In the genomic region with DNA sequence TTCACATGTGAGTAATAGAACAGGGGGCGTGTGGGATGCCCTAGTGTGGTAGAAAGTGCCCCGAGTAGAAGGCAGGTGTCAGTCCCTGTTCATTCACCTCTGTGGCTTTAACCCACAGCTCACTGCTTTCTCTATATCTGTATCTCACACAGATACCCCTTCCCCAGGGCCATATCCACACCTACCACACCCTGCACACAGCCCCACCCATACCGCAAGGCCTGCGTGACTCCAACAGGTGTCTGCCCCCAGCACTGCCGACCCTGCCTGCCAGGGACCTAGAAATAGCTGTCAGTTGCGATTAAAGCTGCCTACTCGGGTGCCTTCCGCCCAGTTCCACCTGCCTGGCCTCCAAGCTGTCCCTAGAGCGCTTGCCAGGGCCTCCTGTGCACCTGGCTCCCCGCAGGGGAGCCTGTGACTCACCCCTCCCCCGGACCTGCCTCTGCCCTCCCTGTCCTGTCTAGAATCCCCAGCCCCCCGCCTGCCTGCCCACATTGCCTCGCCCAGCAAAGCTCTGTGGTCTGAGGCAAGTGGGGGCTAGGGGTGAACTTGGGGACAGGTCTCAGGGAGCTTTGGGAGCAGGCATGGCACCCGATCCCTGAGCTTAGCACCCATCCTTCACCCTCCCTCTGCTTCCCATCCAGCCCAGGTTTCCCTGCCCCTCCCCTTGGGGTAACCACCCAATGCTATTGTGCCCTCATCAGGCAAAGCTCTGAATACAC, we compare ENCODE assay signal across 8 cellular contexts. TPM values are rescaled to one million over a fixed set of nuclear protein-coding genes. Genes with fewer than 3 reads are reported as not detected.
DNase-seq lines count a peak whose midpoint lies in the region; ATAC-seq and TF ChIP-seq lines count a peak whose summit lies in the region.

No MANE protein-coding gene starts in this region.

- DNase-seq in DMS53 (lab: John Stamatoyannopoulos, UW): peak; percentile 97
- peak; percentile 76 to 97 (median 97) for DNase-seq in NCI-H1417 (lab: John Stamatoyannopoulos, UW)
- peak; percentile 48 for DNase-seq in activated CD4-positive, alpha-beta memory T cell treated with anti-CD3 and anti-CD28 coated beads for 36 hours
- peak in 2 of 3 donors; percentile 55 to 66 for DNase-seq in mucosa of descending colon
- no peak for DNase-seq in GDM1 (lab: John Stamatoyannopoulos, UW)
- DNase-seq in DMS 273 (lab: John Stamatoyannopoulos, UW; ENCODE audit: unreplicated experiment): no peak
- no peak for DNase-seq in mucosa of gallbladder (ENCODE audit: low spot score)
- DNase-seq in pons (ENCODE audit: low spot score): no peak

- peak overlapping the region; percentile 40 for H3K27ac Mint-ChIP-seq in activated CD4-positive, alpha-beta memory T cell treated with anti-CD3 and anti-CD28 coated beads for 36 hours

- peaks cover 27% of the 10 kb centered on the region for H3K36me3 Mint-ChIP-seq in activated CD4-positive, alpha-beta memory T cell treated with anti-CD3 and anti-CD28 coated beads for 36 hours

- H3K4me3 Mint-ChIP-seq in activated CD4-positive, alpha-beta memory T cell treated with anti-CD3 and anti-CD28 coated beads for 36 hours: no peak overlapping the region

- TF ChIP-seq CTCF in mucosa of descending colon (IDR thresholded peaks at IDR 0.05): no peak

- H3K9me3 Mint-ChIP-seq in activated CD4-positive, alpha-beta memory T cell treated with anti-CD3 and anti-CD28 coated beads for 36 hours: no peaks in the 10 kb centered on the region

- peak; percentile 48 for ATAC-seq in mucosa of descending colon

- no peaks in the 10 kb centered on the region for H3K36me3 ChIP-seq in mucosa of descending colon (ENCODE audit: low read depth)

- CTCF ChIA-PET in activated CD4-positive, alpha-beta memory T cell treated with anti-CD3 and anti-CD28 coated beads for 36 hours (lab: Charles Lee): interaction anchor here (0.6 to 29.0 kb wide), 10 partner anchors 7 to 157 kb away, joined by 3 to 1211 read pairs (median 4); a partner anchor contains a TSS

- peaks cover 27% of the 10 kb centered on the region for H3K4me1 Mint-ChIP-seq in activated CD4-positive, alpha-beta memory T cell treated with anti-CD3 and anti-CD28 coated beads for 36 hours (ENCODE audit: low read depth)

- POLR2A ChIA-PET in activated CD4-positive, alpha-beta memory T cell treated with anti-CD3 and anti-CD28 coated beads for 36 hours (lab: Charles Lee): interaction anchor here (2.1 to 4.3 kb wide), 2 partner anchors 38 to 46 kb away, joined by 10 to 26 read pairs; a partner anchor contains a TSS

- H3K4me3 ChIP-seq in mucosa of descending colon: no peak overlapping the region

- no peaks in the 10 kb centered on the region for H3K27me3 Mint-ChIP-seq in activated CD4-positive, alpha-beta memory T cell treated with anti-CD3 and anti-CD28 coated beads for 36 hours

- H3K9me3 ChIP-seq in mucosa of descending colon: no peaks in the 10 kb centered on the region

- H3K4me1 ChIP-seq in mucosa of descending colon (ENCODE audit: low read depth): peaks cover 8% of the 10 kb centered on the region

- intact Hi-C loops in activated CD4-positive, alpha-beta memory T cell treated with anti-CD3 and anti-CD28 coated beads for 36 hours (cut with micrococcal nuclease): no loop called here
- intact Hi-C loops in mucosa of descending colon (cut with DNase I, micrococcal nuclease): loop anchor here in 1 of 2 donors (5.0 kb wide), 1 partner anchor 45 kb away; no protein-coding TSS in a partner anchor

RNA-seq across cellular contexts. Expression of a gene that starts 38.3 kb away (rescaled TPM):
- 1 to 10 TPM in 1 of 2 experiments, under 1 TPM in 1; 0.90 to 1.3 TPM for total RNA-seq in activated CD4-positive, alpha-beta memory T cell treated with anti-CD3 and anti-CD28 coated beads for 36 hours
- total RNA-seq in mucosa of descending colon: 100 to 1,000 TPM; 172 to 414 (median 201) TPM
- total RNA-seq in mucosa of gallbladder: 59.7 TPM

RNA-seq across cellular contexts. Expression of a gene that starts 52.6 kb away (rescaled TPM):
- 100 to 1,000 TPM; 110 to 111 TPM for total RNA-seq in activated CD4-positive, alpha-beta memory T cell treated with anti-CD3 and anti-CD28 coated beads for 36 hours
- total RNA-seq in mucosa of descending colon (100 to 1,000 TPM in 2 of 3 donors, 10 to 100 TPM in 1; 95.6 to 137 (median 109) TPM), mucosa of gallbladder (204 TPM)

Comparison
In these comparisons a context has a peak if more than half of its experiments do, and no peak if none do; other contexts are left out.
1. DNase-seq: peak in DMS53 (single experiment), NCI-H1417 (3 of 3), activated CD4-positive, alpha-beta memory T cell treated with anti-CD3 and anti-CD28 coated beads for 36 hours (single experiment) and mucosa of descending colon (2 of 3); none in GDM1 (single experiment), DMS 273 (single experiment), mucosa of gallbladder (single experiment) and pons (single experiment).
2. RNA of a gene that starts 38.3 kb away (total RNA-seq): 172 to 414 TPM in mucosa of descending colon and 59.7 TPM in mucosa of gallbladder (single experiment); 0.90 to 1.3 TPM in activated CD4-positive, alpha-beta memory T cell treated with anti-CD3 and anti-CD28 coated beads for 36 hours; every median in the first group is over 10 times any median in the second.